8 cellular contexts compared by ENCODE assay signal in genomic region chr16:80540516-80541305, GRCh38. TPM values are rescaled to one million over a fixed set of nuclear protein-coding genes. Genes with fewer than 3 reads are reported as not detected.
A peak's percentile ranks its signal among the peaks of the same experiment; 100 is the strongest.
DNase-seq lines count a peak whose midpoint lies in the region; ATAC-seq, FAIRE-seq and TF ChIP-seq lines count a peak whose summit lies in the region.

Gene DYNLRB2 (plus strand): TSS chr16:80540993. CDS start chr16:80541077, 84 bp downstream.

- no peaks in the 10 kb centered on the region for H3K4me1 ChIP-seq in Peyer's patch

- peaks cover 17 to 19% of the 10 kb centered on the region in 2 donors for H3K4me1 Mint-ChIP-seq in natural killer cell
- H3K4me1 Mint-ChIP-seq in stimulated activated naive B cell treated with anti-CD40 and anti-IgM and Interleukin-4, amounts not matched to agents 10 μg/mL and 1 μg/mL and 100 μg/mL, for 72 hours: peaks cover 17 to 19% of the 10 kb centered on the region in 2 donors

- TF ChIP-seq CTCF in GM20000 (IDR thresholded peaks at IDR 0.05; ENCODE audit: extremely low read depth, missing control alignments) (no peak), Peyer's patch (IDR thresholded peaks at IDR 0.05) (peak in 1 of 6 experiments; percentile 13), fibroblast of the aortic adventitia (IDR thresholded peaks at IDR 0.05; ENCODE audit: insufficient read depth, low read length) (no peak), natural killer cell (IDR thresholded peaks at IDR 0.05) (no peak)

- peak; percentile 76 for DNase-seq in COLO829 (ENCODE audit: low spot score)
- peak; percentile 90 for DNase-seq in GM20000 (ENCODE audit: low spot score)
- peak; percentile 94 for DNase-seq in HTR-8/SVneo (ENCODE audit: insufficient read length, low spot score)
- peak; percentile 86 to 97 (median 97) for DNase-seq in Peyer's patch
- DNase-seq in activated effector memory CD4-positive, alpha-beta T cell treated with anti-CD3 and anti-CD28 coated beads, Interleukin-2, amount 50 U/mL, for 16 hours: peak; percentile 96
- peak; percentile 89 for DNase-seq in fibroblast of the aortic adventitia (ENCODE audit: low read depth)
- peak; percentile 89 for DNase-seq in natural killer cell
- peak; percentile 96 for DNase-seq in stimulated activated naive B cell treated with anti-CD40 and anti-IgM and Interleukin-4, amounts not matched to agents 10 μg/mL and 1 μg/mL and 100 μg/mL, for 72 hours

- no peaks in the 10 kb centered on the region for H3K36me3 ChIP-seq in Peyer's patch

- TF ChIP-seq POLR2A in Peyer's patch (IDR thresholded peaks at IDR 0.05): peak in 1 of 2 donors; percentile 12

- H3K9me3 Mint-ChIP-seq in natural killer cell: peaks cover 0 to 2% of the 10 kb centered on the region in 2 donors
- peaks cover 0 to 4% of the 10 kb centered on the region in 2 donors for H3K9me3 Mint-ChIP-seq in stimulated activated naive B cell treated with anti-CD40 and anti-IgM and Interleukin-4, amounts not matched to agents 10 μg/mL and 1 μg/mL and 100 μg/mL, for 72 hours

- peak; percentile 98 for FAIRE-seq in HTR-8/SVneo (lab: Jason Lieb, UNC)

- H3K4me3 ChIP-seq in Peyer's patch (peak within 1 kb of the TSS; percentile 55 to 68 (median 60)), fibroblast of the aortic adventitia (ENCODE audit: low read depth, low read length) (peak within 1 kb of the TSS; percentile 76)

- peak within 1 kb of the TSS; percentile 96 for H3K4me3 Mint-ChIP-seq in natural killer cell
- H3K4me3 Mint-ChIP-seq in stimulated activated naive B cell treated with anti-CD40 and anti-IgM and Interleukin-4, amounts not matched to agents 10 μg/mL and 1 μg/mL and 100 μg/mL, for 72 hours: peak within 1 kb of the TSS; percentile 97 to 98

- H3K27me3 Mint-ChIP-seq in natural killer cell (ENCODE audit: low read depth in 2 of 2): peaks cover 11 to 36% of the 10 kb centered on the region in 2 donors
- H3K27me3 Mint-ChIP-seq in stimulated activated naive B cell treated with anti-CD40 and anti-IgM and Interleukin-4, amounts not matched to agents 10 μg/mL and 1 μg/mL and 100 μg/mL, for 72 hours: peaks cover 10 to 18% of the 10 kb centered on the region in 2 donors

- no peaks in the 10 kb centered on the region for H3K27me3 ChIP-seq in Peyer's patch

- H3K27ac ChIP-seq in Peyer's patch: peak within 1 kb of the TSS; percentile 44 to 77 (median 70)

- no peaks in the 10 kb centered on the region for H3K9me3 ChIP-seq in Peyer's patch

- ATAC-seq in natural killer cell: peak; percentile 91 to 95 (median 95)
- ATAC-seq in stimulated activated naive B cell treated with anti-CD40 and anti-IgM and Interleukin-4, amounts not matched to agents 10 μg/mL and 1 μg/mL and 100 μg/mL, for 72 hours (replicated peaks): peak; percentile 95 to 96

- intact Hi-C loops in natural killer cell (cut with micrococcal nuclease): no loop called here

- no peaks in the 10 kb centered on the region for H3K36me3 Mint-ChIP-seq in natural killer cell
- H3K36me3 Mint-ChIP-seq in stimulated activated naive B cell treated with anti-CD40 and anti-IgM and Interleukin-4, amounts not matched to agents 10 μg/mL and 1 μg/mL and 100 μg/mL, for 72 hours: peaks cover 10% of the 10 kb centered on the region in 2 donors

- H3K27ac Mint-ChIP-seq in natural killer cell: peak within 1 kb of the TSS; percentile 95 to 98
- H3K27ac Mint-ChIP-seq in stimulated activated naive B cell treated with anti-CD40 and anti-IgM and Interleukin-4, amounts not matched to agents 10 μg/mL and 1 μg/mL and 100 μg/mL, for 72 hours: peak within 1 kb of the TSS; percentile 99

RNA-seq across cellular contexts. Expression of gene DYNLRB2, which starts in this region (rescaled TPM):
- total RNA-seq in Peyer's patch (not detected), fibroblast of the aortic adventitia (ENCODE audit: low replicate concordance) (not detected in 2 replicates), natural killer cell (not detected)

Comparison
In these comparisons a context has a peak if more than half of its experiments do, and no peak if none do; other contexts are left out.
1. Peak in every context shown above with its lines: DNase-seq, ATAC-seq, H3K4me3 ChIP-seq and H3K27ac ChIP-seq.
2. Peak in DNase-seq, H3K4me3 ChIP-seq and H3K27ac ChIP-seq in Peyer's patch; RNA of the gene not detected or under 1 TPM.
3. Peak in DNase-seq and H3K4me3 ChIP-seq in fibroblast of the aortic adventitia; RNA of the gene not detected or under 1 TPM.
4. Peak in DNase-seq and ATAC-seq in natural killer cell; RNA of the gene not detected or under 1 TPM.